8 cellular contexts compared by ENCODE assay signal in genomic region chr7:94394399-94395140, GRCh38. TPM values are rescaled to one million over a fixed set of nuclear protein-coding genes. Genes with fewer than 3 reads are reported as not detected.
DNase-seq lines count a peak whose midpoint lies in the region; ATAC-seq, FAIRE-seq and TF ChIP-seq lines count a peak whose summit lies in the region.

TSS of gene COL1A2 (plus strand) at chr7:94394895. CDS start at chr7:94395032, 137 bp downstream.

- ATAC-seq in stimulated activated naive CD8-positive, alpha-beta T cell treated with anti-CD3 and anti-CD28 coated beads, Interleukin-15, amount 100 ng/mL, for 72 hours, result peak; percentile 49
- ATAC-seq in GM21786 (IDR thresholded peaks at IDR 0.05; ENCODE audit: unreplicated experiment) (no peak), GM21576 (IDR thresholded peaks at IDR 0.05; ENCODE audit: unreplicated experiment) (no peak)

- H3K27me3 Mint-ChIP-seq in stimulated activated naive CD8-positive, alpha-beta T cell treated with anti-CD3 and anti-CD28 coated beads, Interleukin-15, amount 100 ng/mL, for 72 hours, result peaks cover 43% of the 10 kb centered on the region

- H3K27ac Mint-ChIP-seq in stimulated activated naive CD8-positive, alpha-beta T cell treated with anti-CD3 and anti-CD28 coated beads, Interleukin-15, amount 100 ng/mL, for 72 hours, result no peak within 1 kb of the TSS

- H3K4me3 Mint-ChIP-seq in stimulated activated naive CD8-positive, alpha-beta T cell treated with anti-CD3 and anti-CD28 coated beads, Interleukin-15, amount 100 ng/mL, for 72 hours, result peak within 1 kb of the TSS in 1 of 2 donors; percentile 58

- DNase-seq in Daoy (ENCODE audit: low read depth) (peak; percentile 88), MG63 (peak; percentile 85), cerebellum (ENCODE audit: low spot score) (no peak), kidney tubule cell (ENCODE audit: low spot score) (peak; percentile 10), GM12891 (ENCODE audit: insufficient read length, low spot score) (no peak)
- peak in 1 of 2 donors; percentile 1 for DNase-seq in stimulated activated naive CD8-positive, alpha-beta T cell treated with anti-CD3 and anti-CD28 coated beads, Interleukin-15, amount 100 ng/mL, for 72 hours

- H3K27me3 ChIP-seq in MG63, result no peaks in the 10 kb centered on the region

- no peak for TF ChIP-seq POLR2A in GM12891 (IDR thresholded peaks at IDR 0.05; ENCODE audit: low read depth, low read length)

- FAIRE-seq in GM12891 (lab: Jason Lieb, UNC), result no peak

- no peaks in the 10 kb centered on the region for H3K9me3 ChIP-seq in MG63

- H3K9me3 Mint-ChIP-seq in stimulated activated naive CD8-positive, alpha-beta T cell treated with anti-CD3 and anti-CD28 coated beads, Interleukin-15, amount 100 ng/mL, for 72 hours, result no peaks in the 10 kb centered on the region

- H3K4me1 Mint-ChIP-seq in stimulated activated naive CD8-positive, alpha-beta T cell treated with anti-CD3 and anti-CD28 coated beads, Interleukin-15, amount 100 ng/mL, for 72 hours, result peaks cover 7% of the 10 kb centered on the region

- peaks cover 32% of the 10 kb centered on the region for H3K36me3 ChIP-seq in MG63

- peak within 1 kb of the TSS; percentile 82 for H3K4me3 ChIP-seq in MG63

TF ChIP-seq in GM12891, 5 proteins besides CTCF, POLR2A, EP300 and RAD21:
- TF ChIP-seq POU2F2 (IDR thresholded peaks at IDR 0.05; ENCODE audit: low read depth, low read length) (no peak), PAX5 (IDR thresholded peaks at IDR 0.05; ENCODE audit: insufficient read depth, low read length, severe bottlenecking) (no peak), SPI1 (IDR thresholded peaks at IDR 0.05; ENCODE audit: low read depth, low read length) (no peak), TAF1 (IDR thresholded peaks at IDR 0.05; ENCODE audit: low read depth, low read length) (no peak), POLR2AphosphoS5 (IDR thresholded peaks at IDR 0.05; ENCODE audit: low read depth, low read length) (no peak)

RNA-seq across cellular contexts. Expression of gene COL1A2, which starts in this region (rescaled TPM):
- total RNA-seq in Daoy (2014; rRNA removed; shearing (Covaris generic)), result 596 and 732 TPM in 2 replicates
- 218 and 306 TPM in 2 replicates for total RNA-seq in MG63 (2014; rRNA removed; shearing (Covaris generic); ENCODE audit: low replicate concordance)
- 233 TPM for total RNA-seq in cerebellum
- 0.04 TPM for polyA plus RNA-seq in GM12891 (2012; ENCODE audit: low read depth, missing spikeins)

Comparison
In these comparisons a context has a peak if more than half of its experiments do, and no peak if none do; other contexts are left out.
1. DNase-seq: peak in Daoy (single experiment), MG63 (single experiment) and kidney tubule cell (single experiment); none in cerebellum (single experiment) and GM12891 (single experiment).